In genomic region chr13:23855360-23855759, GRCh38 we compare ENCODE assay signal across 27 cellular contexts. TPM values are rescaled to one million over a fixed set of nuclear protein-coding genes. Genes with fewer than 3 reads are reported as not detected.
DNase-seq lines count a peak whose midpoint lies in the region; ATAC-seq, FAIRE-seq and TF ChIP-seq lines count a peak whose summit lies in the region.
"Had no signal": no experiment of that assay in that cellular context is flagged by ENCODE, and none has a peak within 500 bp of the region (broad histone marks: within the 10 kb centered on the region; RNA-seq: fewer than 3 reads in every experiment).

No MANE protein-coding gene starts in this region.

- H3K27ac ChIP-seq in KMS-11, result peak overlapping the region; percentile 88
- H3K27ac ChIP-seq: BLaER1 had no signal

- H3K4me3 ChIP-seq in KMS-11 (IDR thresholded peaks at IDR 0.05; ENCODE audit: insufficient read depth, low read depth, low read length), result no peak overlapping the region
- H3K4me3 ChIP-seq: BLaER1 had no signal

- no peaks in the 10 kb centered on the region for H3K36me3 ChIP-seq in KMS-11 (ENCODE audit: insufficient read depth)
- H3K36me3 ChIP-seq: BE2C, BLaER1 had no signal

- H3K9me3 Mint-ChIP-seq in glutamatergic neuron (ENCODE audit: unreplicated experiment), result no peaks in the 10 kb centered on the region
- H3K9me3 Mint-ChIP-seq: CD14-positive monocyte; CD4-positive, alpha-beta memory T cell; CD4-positive, CD25-positive, alpha-beta regulatory T cell; CD8-positive, alpha-beta memory T cell had no signal

- no peak overlapping the region for H2AFZ ChIP-seq in KMS-11 (ENCODE audit: low read depth)

- H3K36me3 Mint-ChIP-seq in glutamatergic neuron (ENCODE audit: unreplicated experiment), result no peaks in the 10 kb centered on the region

- no peak for ATAC-seq in GM18909 (IDR thresholded peaks at IDR 0.05; ENCODE audit: poor library complexity, unreplicated experiment)

- no peak overlapping the region for H3K4me3 Mint-ChIP-seq in glutamatergic neuron (ENCODE audit: unreplicated experiment)
- H3K4me3 Mint-ChIP-seq: CD14-positive monocyte; CD4-positive, alpha-beta memory T cell; CD4-positive, CD25-positive, alpha-beta regulatory T cell; CD8-positive, alpha-beta memory T cell had no signal

- TF ChIP-seq CTCF in KMS-11 (conservative IDR thresholded peaks at IDR 0.05; ENCODE audit: low read depth, low read length), result no peak
- no peak for TF ChIP-seq CTCF in glutamatergic neuron (IDR thresholded peaks at IDR 0.05; ENCODE audit: partially characterized antibody, unreplicated experiment)

- peak overlapping the region; percentile 52 for H3K4me2 ChIP-seq in KMS-11
- H3K4me2 ChIP-seq: BLaER1 had no signal

- peak overlapping the region; percentile 51; the same call in 1 of the 2 replicates for H3K9ac ChIP-seq in KMS-11
- H3K9ac ChIP-seq: BLaER1 had no signal

- no peaks in the 10 kb centered on the region for H3K27me3 ChIP-seq in KMS-11 (ENCODE audit: insufficient read depth, low read depth)
- H3K27me3 ChIP-seq: BE2C, BLaER1 had no signal

- DNase-seq in GM18507 (ENCODE audit: extremely low spot score, insufficient read length, low read depth) (no peak), NCI-H82 treated with DMSO at 0.1 percent for 48 hours (lab: John Stamatoyannopoulos, UW; ENCODE audit: unreplicated experiment) (peak; percentile 45), glutamatergic neuron (no peak), NCI-H748 (lab: John Stamatoyannopoulos, UW; ENCODE audit: unreplicated experiment) (no peak), NCI-H2171 (lab: John Stamatoyannopoulos, UW) (no peak)
- DNase-seq: 8988T; ACHN; BE2C; CD4-positive, alpha-beta memory T cell; CD4-positive, CD25-positive, alpha-beta regulatory T cell; CD8-positive, alpha-beta memory T cell; COR-L47; DMS 273 treated with DMSO at 0.1 percent for 48 hours; DMS153; DMS53; DMS79; DND-41; EL; GDM1 had no signal

- H3K4me1 ChIP-seq in KMS-11 (ENCODE audit: low read depth, poor library complexity, severe bottlenecking), result peaks cover 32% of the 10 kb centered on the region
- H3K4me1 ChIP-seq: BE2C had no signal

- peak; percentile 51 for FAIRE-seq in GM18507 (lab: Jason Lieb, UNC)
- FAIRE-seq: A204.1 had no signal

- H3K27ac Mint-ChIP-seq in glutamatergic neuron (ENCODE audit: unreplicated experiment), result peak overlapping the region; percentile 75
- H3K27ac Mint-ChIP-seq: CD14-positive monocyte; CD4-positive, alpha-beta memory T cell; CD8-positive, alpha-beta memory T cell had no signal

- no peaks in the 10 kb centered on the region for H3K79me2 ChIP-seq in KMS-11 (ENCODE audit: insufficient read depth, low read depth)

- no peaks in the 10 kb centered on the region for H3K27me3 Mint-ChIP-seq in glutamatergic neuron (ENCODE audit: unreplicated experiment)
- H3K27me3 Mint-ChIP-seq: CD4-positive, alpha-beta memory T cell; CD4-positive, CD25-positive, alpha-beta regulatory T cell; CD8-positive, alpha-beta memory T cell had no signal

- H4K20me1 ChIP-seq in KMS-11 (ENCODE audit: insufficient read depth), result no peaks in the 10 kb centered on the region
- H4K20me1 ChIP-seq: BLaER1 had no signal

- H3K4me1 Mint-ChIP-seq in glutamatergic neuron (ENCODE audit: low read depth, unreplicated experiment), result peaks cover 19% of the 10 kb centered on the region
- H3K4me1 Mint-ChIP-seq: CD14-positive monocyte; CD8-positive, alpha-beta memory T cell had no signal

RNA-seq across cellular contexts. Expression of gene MIPEP, which starts 33.8 kb away (rescaled TPM):
- total RNA-seq in glutamatergic neuron (ENCODE audit: unreplicated experiment), result 7.1 TPM

RNA-seq across cellular contexts. Expression of gene C1QTNF9B, which starts 41.9 kb away (rescaled TPM):
- total RNA-seq in glutamatergic neuron (ENCODE audit: unreplicated experiment), result not detected
- total RNA-seq: A673; CD4-positive, alpha-beta memory T cell; CD4-positive, CD25-positive, alpha-beta regulatory T cell; CD8-positive, alpha-beta memory T cell; Daoy; G401 had no signal
